1 cellular context compared by ENCODE assay signal in the genomic region with DNA sequence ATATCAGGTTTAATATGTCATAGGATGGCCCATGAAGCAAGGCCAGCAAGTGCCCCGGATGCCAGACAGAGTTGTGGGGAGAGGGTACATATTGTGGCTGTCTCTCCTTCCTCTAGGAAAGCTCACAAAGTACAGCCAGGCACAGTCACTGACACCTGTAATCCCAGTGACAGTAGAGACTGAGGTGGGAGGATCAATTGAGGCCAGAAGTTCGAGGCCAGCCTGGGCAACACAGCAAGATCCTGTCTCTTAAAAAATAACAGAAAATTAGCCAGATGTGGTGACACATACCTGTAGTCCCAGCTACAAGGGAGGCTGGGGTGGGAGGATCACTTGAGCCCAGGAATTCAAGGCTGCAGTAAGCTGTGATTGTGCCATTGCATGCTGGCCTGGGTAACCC.
TF ChIP-seq lines count a peak whose summit lies in the region.

No MANE protein-coding gene starts in this region.

TF ChIP-seq in K562, 482 proteins besides CTCF, POLR2A, EP300 and RAD21:
- TF ChIP-seq NR2C2 (CRISPR knock-in tag; IDR thresholded peaks at IDR 0.05) (no peak), NR2C2 (tag; IDR thresholded peaks at IDR 0.05) (no peak), ZNF121 (CRISPR knock-in tag; conservative IDR thresholded peaks at IDR 0.05) (peak; percentile 86), WHSC1 (IDR thresholded peaks at IDR 0.05; ENCODE audit: low read length) (peak; percentile 7)
